Comparison of ENCODE assay signal across 21 cellular contexts in the genomic region with DNA sequence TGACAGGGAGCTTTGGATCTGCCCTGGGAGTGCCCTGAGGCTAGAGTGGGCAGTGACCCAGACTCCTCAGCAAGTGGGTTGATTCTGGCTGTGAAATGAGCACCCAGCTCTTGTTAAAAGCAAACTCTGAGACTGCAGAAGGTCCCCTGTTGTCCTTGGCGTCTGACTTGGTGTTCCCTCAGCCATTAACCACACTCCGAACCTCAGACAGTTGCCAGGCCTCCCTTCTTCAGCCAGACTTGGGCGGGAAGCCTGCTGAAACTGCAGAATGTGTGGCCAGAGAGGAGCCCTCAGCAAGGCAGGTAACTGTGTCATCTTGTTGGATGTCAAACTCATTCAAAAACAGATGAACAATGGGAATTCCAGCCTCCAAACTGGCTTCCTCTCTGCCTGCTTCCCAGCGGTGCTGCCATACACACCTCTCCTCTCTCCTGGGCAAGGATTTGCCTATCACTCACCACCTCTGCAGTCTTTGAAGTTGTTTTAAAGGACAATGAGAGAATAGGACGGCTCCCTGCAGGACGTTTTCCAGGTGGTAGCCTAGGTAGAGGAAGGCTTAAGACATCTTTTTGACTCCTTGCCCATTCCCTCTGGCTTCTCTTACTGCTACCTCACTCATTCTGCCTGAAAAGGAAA.
"Had no signal": no experiment of that assay in that cellular context is flagged by ENCODE, and none has a peak within 500 bp of the region (broad histone marks: within the 10 kb centered on the region; RNA-seq: fewer than 3 reads in every experiment).

No MANE protein-coding gene starts in this region.

- H3K9me3 Mint-ChIP-seq: effector memory CD8-positive, alpha-beta T cell; natural killer cell; type B pancreatic cell had no signal

- H3K4me3 Mint-ChIP-seq: effector memory CD8-positive, alpha-beta T cell; natural killer cell; stimulated activated naive CD8-positive, alpha-beta T cell treated with anti-CD3 and anti-CD28 coated beads, Interleukin-15, amount 100 ng/mL, for 72 hours; type B pancreatic cell had no signal

- DNase-seq: activated CD4-positive, alpha-beta T cell treated with anti-CD3 and anti-CD28 coated beads for 1 hour; activated CD8-positive, alpha-beta memory T cell treated with anti-CD3 and anti-CD28 coated beads for 24 hours; activated CD8-positive, alpha-beta memory T cell treated with anti-CD3 and anti-CD28 coated beads, Interleukin-2, amount 50 U/mL, for 48 hours; activated effector memory CD4-positive, alpha-beta T cell treated with Interleukin-2 at 50 U/mL for 16 hours; activated naive CD4-positive, alpha-beta T cell treated with anti-CD3 and anti-CD28 coated beads, Interleukin-2, amount 50 U/mL, for 16 hours; activated T-cell treated with anti-CD3 and anti-CD28 coated beads, Interleukin-2, amount 50 U/mL, for 48 hours; caudate nucleus; effector memory CD8-positive, alpha-beta T cell; kidney glomerular epithelial cell; natural killer cell; ovary; psoas muscle; right lobe of liver; small intestine; stimulated activated CD4-positive, alpha-beta T cell treated with anti-CD3 and anti-CD28 coated beads, Interleukin-15, amount 100 ng/mL, for 24 hours; stimulated activated CD4-positive, alpha-beta T cell treated with anti-CD3 and anti-CD28 coated beads, Interleukin-2, amount 100 ng/mL, for 48 hours; stimulated activated naive CD8-positive, alpha-beta T cell treated with anti-CD3 and anti-CD28 coated beads, Interleukin-15, amount 100 ng/mL, for 72 hours; T-helper 2 cell had no signal

- H3K4me3 ChIP-seq: ovary, psoas muscle, right lobe of liver, suprapubic skin had no signal

- H3K36me3 ChIP-seq: ovary, right lobe of liver, suprapubic skin had no signal

- H3K27ac Mint-ChIP-seq: effector memory CD8-positive, alpha-beta T cell; natural killer cell; stimulated activated naive CD8-positive, alpha-beta T cell treated with anti-CD3 and anti-CD28 coated beads, Interleukin-15, amount 100 ng/mL, for 72 hours; type B pancreatic cell had no signal

- H3K27me3 Mint-ChIP-seq: effector memory CD8-positive, alpha-beta T cell; stimulated activated naive CD8-positive, alpha-beta T cell treated with anti-CD3 and anti-CD28 coated beads, Interleukin-15, amount 100 ng/mL, for 72 hours; type B pancreatic cell had no signal

- H3K4me1 ChIP-seq: psoas muscle, right lobe of liver, suprapubic skin had no signal

- H3K27me3 ChIP-seq: ovary, right lobe of liver, suprapubic skin had no signal

- ATAC-seq: effector memory CD8-positive, alpha-beta T cell; natural killer cell; right lobe of liver; stimulated activated naive CD8-positive, alpha-beta T cell treated with anti-CD3 and anti-CD28 coated beads, Interleukin-15, amount 100 ng/mL, for 72 hours had no signal

- H3K9me3 ChIP-seq: ovary, right lobe of liver, suprapubic skin had no signal

- H3K27ac ChIP-seq: psoas muscle, right lobe of liver, suprapubic skin, VCaP had no signal

- H3K36me3 Mint-ChIP-seq: natural killer cell, type B pancreatic cell had no signal
